Comparison of ENCODE assay signal across 24 cellular contexts in the genomic region with DNA sequence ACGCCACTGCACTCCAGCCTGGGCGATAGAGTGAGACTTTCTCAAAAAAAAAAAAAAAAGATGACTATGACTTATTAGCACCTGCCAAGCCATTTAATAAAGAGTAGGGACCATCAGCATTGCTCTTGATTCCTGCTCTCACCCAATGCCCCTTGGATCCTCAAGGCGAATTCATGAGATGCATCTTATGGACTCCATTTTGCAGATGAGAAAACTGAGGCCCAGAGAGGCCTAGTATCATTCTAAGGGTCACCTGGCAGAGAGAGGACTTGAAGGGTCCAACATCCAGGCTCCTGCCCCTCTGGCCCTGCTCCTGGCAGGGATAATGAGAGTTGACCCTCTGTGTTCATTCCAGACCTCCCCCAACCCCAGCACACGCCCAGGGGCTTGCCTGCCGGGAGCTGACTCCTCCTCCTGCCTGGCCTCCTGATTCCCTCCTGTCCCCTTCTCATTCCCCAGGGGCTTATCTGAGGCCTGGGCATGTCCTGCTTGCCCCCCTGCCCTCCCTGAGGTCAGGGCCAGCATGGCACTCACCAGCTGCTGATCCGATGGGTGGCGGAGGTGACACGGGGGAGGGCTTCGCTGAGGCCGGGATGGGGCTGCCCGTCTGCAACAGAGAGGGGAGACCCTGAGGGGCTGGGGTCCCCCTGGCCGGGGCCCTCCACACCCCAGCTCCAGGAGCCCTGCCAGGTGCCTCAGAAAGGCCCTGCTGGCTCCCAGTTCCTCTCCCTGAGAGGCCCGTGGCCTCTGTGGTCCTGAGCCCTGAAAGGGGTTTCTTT. TPM values are rescaled to one million over a fixed set of nuclear protein-coding genes. Genes with fewer than 3 reads are reported as not detected.
DNase-seq lines count a peak whose midpoint lies in the region; ATAC-seq, FAIRE-seq and TF ChIP-seq lines count a peak whose summit lies in the region.
"Had no signal": no experiment of that assay in that cellular context is flagged by ENCODE, and none has a peak within 500 bp of the region (broad histone marks: within the 10 kb centered on the region; RNA-seq: fewer than 3 reads in every experiment).

No MANE protein-coding gene starts in this region.

- H3K23ac ChIP-seq in neuronal stem cell (ENCODE audit: low read depth, low read length, poor library complexity), result peak overlapping the region; percentile 10

- no peak overlapping the region for H3K4me3 Mint-ChIP-seq in chondrocyte (ENCODE audit: unreplicated experiment)
- H3K4me3 Mint-ChIP-seq: CD4-positive, alpha-beta memory T cell; H9 had no signal

- intact Hi-C loops in HepG2 (cut with micrococcal nuclease; ENCODE audit: unreplicated experiment) (no loop called here), right lobe of liver (cut with DNase I) (loop anchor here in 1 of 2 donors (10.0 kb wide), 1 partner anchor 258 kb away; no protein-coding TSS in a partner anchor)

- no peak for TF ChIP-seq EP300 in HepG2 (IDR thresholded peaks at IDR 0.05; ENCODE audit: low read depth in 2 of 2, low read length in 2 of 2)
- no peak for TF ChIP-seq EP300 in HepG2 (CRISPR knock-in tag; IDR thresholded peaks at IDR 0.05; ENCODE audit: borderline replicate concordance)

- H3K27ac ChIP-seq in HepG2 (ENCODE audit: extremely low read length, insufficient read depth, low read length), result no peak overlapping the region
- H3K27ac ChIP-seq in right lobe of liver, result no peak overlapping the region
- no peak overlapping the region for H3K27ac ChIP-seq in neuronal stem cell (replicated peaks; ENCODE audit: low read length)
- H3K27ac ChIP-seq: A549, GM23248 had no signal

- H3K27ac Mint-ChIP-seq in chondrocyte (ENCODE audit: unreplicated experiment), result no peak overlapping the region
- H3K27ac Mint-ChIP-seq: H9 had no signal

- no peaks in the 10 kb centered on the region for H3K4me1 Mint-ChIP-seq in chondrocyte (ENCODE audit: low read depth)
- H3K4me1 Mint-ChIP-seq: H9 had no signal

- H3K79me1 ChIP-seq in neuronal stem cell (ENCODE audit: low read depth, low read length), result peaks cover 1% of the 10 kb centered on the region

- H3K9me3 Mint-ChIP-seq in chondrocyte (ENCODE audit: low read depth), result no peaks in the 10 kb centered on the region
- H3K9me3 Mint-ChIP-seq: CD4-positive, alpha-beta memory T cell; H9 had no signal

- H3K14ac ChIP-seq in neuronal stem cell (ENCODE audit: low read length), result no peak overlapping the region

- POLR2A ChIA-PET in HepG2 (lab: Yijun Ruan, JAX), result no interaction called here

- H3K18ac ChIP-seq in neuronal stem cell (ENCODE audit: low read length), result peak overlapping the region; percentile 5

- H4K91ac ChIP-seq in neuronal stem cell (ENCODE audit: low read depth, low read length, poor library complexity), result no peak overlapping the region

- peaks cover 22% of the 10 kb centered on the region for H3K4me1 ChIP-seq in HepG2 (ENCODE audit: insufficient read depth, low read length)
- H3K4me1 ChIP-seq in right lobe of liver, result peaks cover 0 to 33% (median 13%) of the 10 kb centered on the region in 4 donors
- H3K4me1 ChIP-seq in neuronal stem cell (ENCODE audit: control insufficient read depth in 2 of 2, insufficient read depth in 1 of 2, low read depth in 1 of 2, low read length in 2 of 2), result peaks cover 0 to 3% of the 10 kb centered on the region in 2 donors
- H3K4me1 ChIP-seq: A549, BE2C had no signal

- no peak for TF ChIP-seq RAD21 in HepG2 (CRISPR knock-in tag; IDR thresholded peaks at IDR 0.05)

- H3K4me3 ChIP-seq in HepG2 (replicated peaks in 1 of 3; ENCODE audit: insufficient read depth in 1 of 3, low read depth in 2 of 3, low read length in 3 of 3) (no peak overlapping the region), right lobe of liver (no peak overlapping the region), neuronal stem cell (ENCODE audit: low read length in 2 of 2) (peak overlapping the region in 1 of 2 donors; percentile 63)
- H3K4me3 ChIP-seq: A549, GM23248 had no signal

- no peaks in the 10 kb centered on the region for H4K20me1 ChIP-seq in HepG2 (ENCODE audit: insufficient read depth, low read length)

- H2AFZ ChIP-seq in HepG2 (ENCODE audit: low read length), result no peak overlapping the region
- H2AFZ ChIP-seq in neuronal stem cell (ENCODE audit: low read length), result no peak overlapping the region
- H2AFZ ChIP-seq: GM23248 had no signal

- no peak for ATAC-seq in HepG2
- no peak for ATAC-seq in right lobe of liver
- no peak for ATAC-seq in esophagus mucosa
- ATAC-seq in HG02571 (IDR thresholded peaks at IDR 0.05; ENCODE audit: unreplicated experiment), result no peak
- ATAC-seq: A549, HCT116 had no signal

- CTCF ChIA-PET in HepG2 (lab: Yijun Ruan, JAX; ENCODE audit: low intra/inter-chr PET ratio, low total read pairs), result no interaction called here

- H3K4me2 ChIP-seq in HepG2 (ENCODE audit: low read depth, low read length) (no peak overlapping the region), neuronal stem cell (ENCODE audit: insufficient read depth, low read length, poor library complexity, severe bottlenecking) (no peak overlapping the region)
- H3K4me2 ChIP-seq: A549 had no signal

- H2AK5ac ChIP-seq in neuronal stem cell (ENCODE audit: low read depth, low read length), result peak overlapping the region; percentile 58

- H3K9ac ChIP-seq in HepG2 (ENCODE audit: insufficient read depth, low read depth, low read length) (no peak overlapping the region), neuronal stem cell (ENCODE audit: low read depth, low read length, poor library complexity) (no peak overlapping the region)
- H3K9ac ChIP-seq: GM23248 had no signal

- H3K36me3 ChIP-seq in HepG2 (replicated peaks in 1 of 2; ENCODE audit: control insufficient read depth in 1 of 2, insufficient read depth in 2 of 2, low read length in 2 of 2) (no peaks in the 10 kb centered on the region), right lobe of liver (no peaks in the 10 kb centered on the region), neuronal stem cell (replicated peaks in 1 of 2; ENCODE audit: control insufficient read depth in 2 of 2, insufficient read depth in 2 of 2, low read length in 2 of 2) (peaks cover 2 to 4% of the 10 kb centered on the region in 2 donors)
- H3K36me3 ChIP-seq: BE2C had no signal

- TF ChIP-seq POLR2A in HepG2 (IDR thresholded peaks at IDR 0.05; ENCODE audit: insufficient read depth in 1 of 2, low read depth in 2 of 2, low read length in 2 of 2) (no peak), right lobe of liver (IDR thresholded peaks at IDR 0.05) (no peak)

- no peak for DNase-seq in HepG2 (ENCODE audit: low spot score)
- DNase-seq in right lobe of liver, result no peak
- DNase-seq in chondrocyte (ENCODE audit: low spot score), result peak; percentile 87
- DNase-seq in neuronal stem cell (ENCODE audit: low spot score), result no peak
- DNase-seq in stimulated activated CD8-positive, alpha-beta memory T cell treated with anti-CD3 and anti-CD28 coated beads, Interleukin-4, amount 100 ng/mL, for 48 hours, result no peak
- DNase-seq: 8988T; ACHN; AML-193; BE2C; C1 segment of cervical spinal cord; Calu3; CD4-positive, alpha-beta memory T cell; COR-L47; DMS153; DND-41; GM23248; H9 had no signal

- TF ChIP-seq CTCF in HepG2 (CRISPR knock-in tag; IDR thresholded peaks at IDR 0.05), result no peak
- TF ChIP-seq CTCF in right lobe of liver (IDR thresholded peaks at IDR 0.05), result no peak
- no peak for TF ChIP-seq CTCF in chondrocyte (IDR thresholded peaks at IDR 0.05)

- no peaks in the 10 kb centered on the region for H3K36me3 Mint-ChIP-seq in chondrocyte (ENCODE audit: low read depth)
- H3K36me3 Mint-ChIP-seq: CD4-positive, alpha-beta memory T cell had no signal

- 53% methylated on average over 6 of the region's 13 CpGs for WGBS in HepG2 (ENCODE audit: low lambda C conversion rate)
- WGBS in right lobe of liver (ENCODE audit: insufficient coverage, low coverage, low lambda C conversion rate, missing lambda C conversion rate), result 100% methylated on average over 3 of the region's 13 CpGs
- WGBS in neuronal stem cell (ENCODE audit: extremely low coverage in 2 of 2, insufficient read length in 2 of 2, insufficient replicate concordance in 1 of 2), 2 donors, result no CpG with 5 or more reads among the region's 13 CpGs

- H2BK12ac ChIP-seq in neuronal stem cell (ENCODE audit: low read length), result no peak overlapping the region

- H4K8ac ChIP-seq in neuronal stem cell (ENCODE audit: low read depth, low read length), result no peak overlapping the region

- no peak overlapping the region for H2BK15ac ChIP-seq in neuronal stem cell (ENCODE audit: low read length)

- no peak for FAIRE-seq in HepG2 (lab: Jason Lieb, UNC)
- FAIRE-seq: A549, G401.6, GM19239 had no signal

- H3K27me3 Mint-ChIP-seq in chondrocyte (ENCODE audit: low read depth), result no peaks in the 10 kb centered on the region
- H3K27me3 Mint-ChIP-seq: CD4-positive, alpha-beta memory T cell had no signal

- no peak overlapping the region for H2BK120ac ChIP-seq in neuronal stem cell (ENCODE audit: low read depth, low read length)

- no peak overlapping the region for H3K4ac ChIP-seq in neuronal stem cell (ENCODE audit: low read length)

- H3K9me3 ChIP-seq in HepG2 (ENCODE audit: low read length), result no peaks in the 10 kb centered on the region
- no peaks in the 10 kb centered on the region for H3K9me3 ChIP-seq in right lobe of liver
- H3K9me3 ChIP-seq in neuronal stem cell (replicated peaks in 1 of 2; ENCODE audit: control insufficient read depth in 2 of 2, insufficient read depth in 1 of 2, low read depth in 1 of 2, low read length in 2 of 2), result no peaks in the 10 kb centered on the region
- H3K9me3 ChIP-seq: A549, BE2C had no signal

- no peaks in the 10 kb centered on the region for H3K79me2 ChIP-seq in HepG2 (ENCODE audit: insufficient read depth, low read length)

- BruUV-seq in HepG2 (replicated peaks; lab: Mats Ljungman, UMichigan), result no TSS peak

- in situ Hi-C loops in HepG2 (cut with HindIII; ENCODE audit: extremely low pct_ligation_motif_present, low pct_unique_long_range_greater_than_20kb), result no loop called here

- no peak overlapping the region for H2BK5ac ChIP-seq in neuronal stem cell (ENCODE audit: low read length)

- no peaks in the 10 kb centered on the region for H3K27me3 ChIP-seq in HepG2 (ENCODE audit: control insufficient read depth in 1 of 2, insufficient read depth in 2 of 2, low read length in 2 of 2)
- H3K27me3 ChIP-seq in right lobe of liver, result no peaks in the 10 kb centered on the region
- H3K27me3 ChIP-seq in neuronal stem cell (ENCODE audit: control insufficient read depth in 3 of 3, insufficient read depth in 3 of 3, low read depth in 1 of 3, low read length in 3 of 3), result no peaks in the 10 kb centered on the region
- H3K27me3 ChIP-seq: BE2C had no signal

RNA-seq across cellular contexts. Expression of a gene that starts 7.4 kb away (rescaled TPM):
- total RNA-seq in HepG2 (2016; rRNA removed; fragmentation: Illumina TruSeq; extraction: Trizol), result 4.7 and 5.1 TPM in 2 replicates
- total RNA-seq in HepG2 (2016; cell fraction: cytosol; rRNA removed; fragmentation: Illumina TruSeq; extraction: Trizol; ENCODE audit: low read depth), result 1.7 TPM in 2 replicates
- total RNA-seq in HepG2 (2016; cell fraction: insoluble cytoplasmic fraction; rRNA removed; fragmentation: Illumina TruSeq; extraction: Trizol), result 4.4 and 4.5 TPM in 2 replicates
- 5.9 TPM in 2 replicates for total RNA-seq in HepG2 (2016; cell fraction: membrane; rRNA removed; fragmentation: Illumina TruSeq; extraction: Trizol)
- total RNA-seq in HepG2 (2016; cell fraction: nucleus; rRNA removed; fragmentation: Illumina TruSeq; extraction: Trizol), result 4.9 and 5.5 TPM in 2 replicates
- polyA plus RNA-seq in HepG2 (2011; rRNA removed), result 4.8 and 6.3 TPM in 2 replicates
- polyA plus RNA-seq in HepG2 (2011; cell fraction: cytosol; rRNA removed), result 3.3 and 4.8 TPM in 2 replicates
- 17.3 and 17.8 TPM in 2 replicates for polyA plus RNA-seq in HepG2 (2011; cell fraction: nucleus; rRNA removed)
- 7.0 and 7.1 TPM in 2 replicates for polyA plus RNA-seq in HepG2 (2012)
- polyA plus RNA-seq in HepG2 (2016; cell fraction: cytosol; fragmentation: Illumina TruSeq; extraction: Trizol; ENCODE audit: low read depth), result 3.1 and 3.8 TPM in 2 replicates
- 11.7 and 16.9 TPM in 2 replicates for polyA plus RNA-seq in HepG2 (2016; cell fraction: insoluble cytoplasmic fraction; fragmentation: Illumina TruSeq; extraction: Trizol; ENCODE audit: low read depth)
- 9.4 and 11.9 TPM in 2 replicates for polyA plus RNA-seq in HepG2 (2016; cell fraction: membrane; fragmentation: Illumina TruSeq; extraction: Trizol; ENCODE audit: low read depth)
- 23.3 and 23.4 TPM in 2 replicates for polyA plus RNA-seq in HepG2 (2016; cell fraction: nucleus; fragmentation: Illumina TruSeq; extraction: Trizol; ENCODE audit: insufficient read depth, low read depth)
- 5.2 and 6.7 TPM in 2 replicates for polyA minus RNA-seq in HepG2 (2011; rRNA and poly(A)+ RNA removed; ENCODE audit: low replicate concordance)
- 4.1 and 4.7 TPM in 2 replicates for polyA minus RNA-seq in HepG2 (2011; cell fraction: cytosol; rRNA and poly(A)+ RNA removed)
- 7.0 and 7.5 TPM in 2 replicates for polyA minus RNA-seq in HepG2 (2011; cell fraction: nucleus; rRNA and poly(A)+ RNA removed)
- 10 to 100 TPM; 12.5 to 24.4 (median 14.6) TPM for total RNA-seq in right lobe of liver
- 50.6 to 54.0 TPM (median 52.4 TPM) in 3 replicates for total RNA-seq in chondrocyte
- polyA plus RNA-seq in neuronal stem cell (2013, experiment 1 of 2), result 35.1 TPM
- 35.0 TPM for polyA plus RNA-seq in neuronal stem cell (2013, experiment 2 of 2)
- 19.4 TPM for total RNA-seq in esophagus mucosa

RNA-seq across cellular contexts. Expression of a gene that starts 22.0 kb away (rescaled TPM):
- not detected in 2 replicates for total RNA-seq in HepG2 (2016; rRNA removed; fragmentation: Illumina TruSeq; extraction: Trizol)
- not detected in 2 replicates for total RNA-seq in HepG2 (2016; cell fraction: cytosol; rRNA removed; fragmentation: Illumina TruSeq; extraction: Trizol; ENCODE audit: low read depth)
- not detected in 2 replicates for total RNA-seq in HepG2 (2016; cell fraction: insoluble cytoplasmic fraction; rRNA removed; fragmentation: Illumina TruSeq; extraction: Trizol)
- total RNA-seq in HepG2 (2016; cell fraction: membrane; rRNA removed; fragmentation: Illumina TruSeq; extraction: Trizol), result not detected in 2 replicates
- not detected in 2 replicates for total RNA-seq in HepG2 (2016; cell fraction: nucleus; rRNA removed; fragmentation: Illumina TruSeq; extraction: Trizol)
- not detected in 2 replicates for polyA plus RNA-seq in HepG2 (2011; rRNA removed)
- polyA plus RNA-seq in HepG2 (2011; cell fraction: cytosol; rRNA removed), result 0.01 TPM in 1 of 2 replicates, not detected in the other
- polyA plus RNA-seq in HepG2 (2011; cell fraction: nucleus; rRNA removed), result 0.09 TPM in 1 of 2 replicates, not detected in the other
- not detected in 2 replicates for polyA plus RNA-seq in HepG2 (2012)
- not detected in 2 replicates for polyA plus RNA-seq in HepG2 (2016; cell fraction: cytosol; fragmentation: Illumina TruSeq; extraction: Trizol; ENCODE audit: low read depth)
- not detected in 2 replicates for polyA plus RNA-seq in HepG2 (2016; cell fraction: insoluble cytoplasmic fraction; fragmentation: Illumina TruSeq; extraction: Trizol; ENCODE audit: low read depth)
- not detected in 2 replicates for polyA plus RNA-seq in HepG2 (2016; cell fraction: membrane; fragmentation: Illumina TruSeq; extraction: Trizol; ENCODE audit: low read depth)
- polyA plus RNA-seq in HepG2 (2016; cell fraction: nucleus; fragmentation: Illumina TruSeq; extraction: Trizol; ENCODE audit: insufficient read depth, low read depth), result not detected in 2 replicates
- not detected in 2 replicates for polyA minus RNA-seq in HepG2 (2011; rRNA and poly(A)+ RNA removed; ENCODE audit: low replicate concordance)
- not detected in 2 replicates for polyA minus RNA-seq in HepG2 (2011; cell fraction: cytosol; rRNA and poly(A)+ RNA removed)
- polyA minus RNA-seq in HepG2 (2011; cell fraction: nucleus; rRNA and poly(A)+ RNA removed), result not detected in 2 replicates
- 1 to 10 TPM in 4 of 6 experiments, under 1 TPM in 2; 0.75 to 1.9 (median 1.1) TPM for total RNA-seq in right lobe of liver
- total RNA-seq in chondrocyte, result 0.05 TPM in 1 of 3 replicates, not detected in the others
- 0.04 TPM for polyA plus RNA-seq in neuronal stem cell (2013, experiment 1 of 2)
- polyA plus RNA-seq in neuronal stem cell (2013, experiment 2 of 2), result 0.06 TPM
- total RNA-seq in esophagus mucosa, result 1.8 TPM
- total RNA-seq: Calu3, GM23248, H4 had no signal
- polyA plus RNA-seq: A549, GM23248 had no signal

RNA-seq across cellular contexts. Expression of a gene that starts 23.5 kb away (rescaled TPM):
- total RNA-seq in HepG2 (2016; rRNA removed; fragmentation: Illumina TruSeq; extraction: Trizol), result 27.3 and 48.2 TPM in 2 replicates
- total RNA-seq in HepG2 (2016; cell fraction: cytosol; rRNA removed; fragmentation: Illumina TruSeq; extraction: Trizol; ENCODE audit: low read depth), result 42.8 and 43.6 TPM in 2 replicates
- total RNA-seq in HepG2 (2016; cell fraction: insoluble cytoplasmic fraction; rRNA removed; fragmentation: Illumina TruSeq; extraction: Trizol), result 28.1 and 49.6 TPM in 2 replicates
- total RNA-seq in HepG2 (2016; cell fraction: membrane; rRNA removed; fragmentation: Illumina TruSeq; extraction: Trizol), result 19.3 and 21.1 TPM in 2 replicates
- 58.1 and 60.2 TPM in 2 replicates for total RNA-seq in HepG2 (2016; cell fraction: nucleus; rRNA removed; fragmentation: Illumina TruSeq; extraction: Trizol)
- 49.6 and 63.4 TPM in 2 replicates for polyA plus RNA-seq in HepG2 (2011; rRNA removed)
- 25.4 and 26.0 TPM in 2 replicates for polyA plus RNA-seq in HepG2 (2011; cell fraction: cytosol; rRNA removed)
- 267 and 311 TPM in 2 replicates for polyA plus RNA-seq in HepG2 (2011; cell fraction: nucleus; rRNA removed)
- polyA plus RNA-seq in HepG2 (2012), result 54.1 and 55.4 TPM in 2 replicates
- polyA plus RNA-seq in HepG2 (2016; cell fraction: cytosol; fragmentation: Illumina TruSeq; extraction: Trizol; ENCODE audit: low read depth), result 3.5 and 4.1 TPM in 2 replicates
- polyA plus RNA-seq in HepG2 (2016; cell fraction: insoluble cytoplasmic fraction; fragmentation: Illumina TruSeq; extraction: Trizol; ENCODE audit: low read depth), result 25.4 and 30.1 TPM in 2 replicates
- polyA plus RNA-seq in HepG2 (2016; cell fraction: membrane; fragmentation: Illumina TruSeq; extraction: Trizol; ENCODE audit: low read depth), result 5.6 and 6.0 TPM in 2 replicates
- polyA plus RNA-seq in HepG2 (2016; cell fraction: nucleus; fragmentation: Illumina TruSeq; extraction: Trizol; ENCODE audit: insufficient read depth, low read depth), result 142 and 146 TPM in 2 replicates
- 57.8 and 104 TPM in 2 replicates for polyA minus RNA-seq in HepG2 (2011; rRNA and poly(A)+ RNA removed; ENCODE audit: low replicate concordance)
- polyA minus RNA-seq in HepG2 (2011; cell fraction: cytosol; rRNA and poly(A)+ RNA removed), result 22.7 and 31.4 TPM in 2 replicates
- polyA minus RNA-seq in HepG2 (2011; cell fraction: nucleus; rRNA and poly(A)+ RNA removed), result 67.1 and 87.6 TPM in 2 replicates
- total RNA-seq in right lobe of liver, result 10 to 100 TPM; 27.4 to 69.4 (median 49.6) TPM
- 69.5 to 103 TPM (median 76.0 TPM) in 3 replicates for total RNA-seq in chondrocyte
- polyA plus RNA-seq in neuronal stem cell (2013, experiment 1 of 2), result 180 TPM
- polyA plus RNA-seq in neuronal stem cell (2013, experiment 2 of 2), result 175 TPM
- total RNA-seq in esophagus mucosa, result 31.6 TPM

RNA-seq across cellular contexts. Expression of a gene that starts 37.0 kb away (rescaled TPM):
- 0.49 and 1.0 TPM in 2 replicates for total RNA-seq in HepG2 (2016; rRNA removed; fragmentation: Illumina TruSeq; extraction: Trizol)
- total RNA-seq in HepG2 (2016; cell fraction: cytosol; rRNA removed; fragmentation: Illumina TruSeq; extraction: Trizol; ENCODE audit: low read depth), result 0.10 and 0.53 TPM in 2 replicates
- 0.46 and 1.3 TPM in 2 replicates for total RNA-seq in HepG2 (2016; cell fraction: insoluble cytoplasmic fraction; rRNA removed; fragmentation: Illumina TruSeq; extraction: Trizol)
- total RNA-seq in HepG2 (2016; cell fraction: membrane; rRNA removed; fragmentation: Illumina TruSeq; extraction: Trizol), result 0.17 and 0.49 TPM in 2 replicates
- 0.94 and 1.4 TPM in 2 replicates for total RNA-seq in HepG2 (2016; cell fraction: nucleus; rRNA removed; fragmentation: Illumina TruSeq; extraction: Trizol)
- 0.04 and 0.35 TPM in 2 replicates for polyA plus RNA-seq in HepG2 (2011; rRNA removed)
- polyA plus RNA-seq in HepG2 (2011; cell fraction: cytosol; rRNA removed), result 0.08 and 0.22 TPM in 2 replicates
- 0.27 and 0.69 TPM in 2 replicates for polyA plus RNA-seq in HepG2 (2011; cell fraction: nucleus; rRNA removed)
- polyA plus RNA-seq in HepG2 (2012), result 0.11 and 1.1 TPM in 2 replicates
- polyA plus RNA-seq in HepG2 (2016; cell fraction: cytosol; fragmentation: Illumina TruSeq; extraction: Trizol; ENCODE audit: low read depth), result 0.11 and 0.19 TPM in 2 replicates
- polyA plus RNA-seq in HepG2 (2016; cell fraction: insoluble cytoplasmic fraction; fragmentation: Illumina TruSeq; extraction: Trizol; ENCODE audit: low read depth), result 0.35 and 0.38 TPM in 2 replicates
- 0.22 and 0.28 TPM in 2 replicates for polyA plus RNA-seq in HepG2 (2016; cell fraction: membrane; fragmentation: Illumina TruSeq; extraction: Trizol; ENCODE audit: low read depth)
- polyA plus RNA-seq in HepG2 (2016; cell fraction: nucleus; fragmentation: Illumina TruSeq; extraction: Trizol; ENCODE audit: insufficient read depth, low read depth), result 0.79 and 2.3 TPM in 2 replicates
- polyA minus RNA-seq in HepG2 (2011; rRNA and poly(A)+ RNA removed; ENCODE audit: low replicate concordance), result 0.07 and 0.34 TPM in 2 replicates
- 0.20 TPM in 1 of 2 replicates, not detected in the other for polyA minus RNA-seq in HepG2 (2011; cell fraction: cytosol; rRNA and poly(A)+ RNA removed)
- polyA minus RNA-seq in HepG2 (2011; cell fraction: nucleus; rRNA and poly(A)+ RNA removed), result 1.0 TPM in 1 of 2 replicates, not detected in the other
- total RNA-seq in right lobe of liver, result 100 to 1,000 TPM in 2 of 6 experiments, 10 to 100 TPM in 4; 45.1 to 135 (median 59.2) TPM
- not detected in 3 replicates for total RNA-seq in chondrocyte
- polyA plus RNA-seq in neuronal stem cell (2013, experiment 1 of 2), result not detected
- not detected for polyA plus RNA-seq in neuronal stem cell (2013, experiment 2 of 2)
- total RNA-seq in esophagus mucosa, result not detected
- total RNA-seq: Calu3, GM23248, H4, H9 had no signal
- polyA plus RNA-seq: A549, GM23248 had no signal
